In the genomic region with DNA sequence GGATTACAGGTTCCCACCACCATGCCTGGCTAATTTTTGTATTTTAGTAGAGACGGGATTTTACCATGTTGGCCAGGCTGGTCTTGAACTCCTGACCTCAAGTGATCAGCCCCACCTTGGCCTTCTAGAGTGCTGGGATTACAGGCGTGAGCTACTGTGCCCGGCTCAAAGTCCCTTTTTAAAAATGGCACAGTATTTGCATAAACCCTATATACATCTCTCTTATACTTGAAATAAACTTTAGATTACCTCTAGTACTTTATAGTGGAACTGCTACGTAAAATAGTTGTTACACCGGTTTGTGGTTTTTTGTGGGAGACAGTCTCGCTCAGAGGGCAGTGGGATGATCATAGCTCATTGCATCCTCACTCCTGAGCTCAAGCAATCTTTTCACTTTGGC, we compare ENCODE assay signal across 2 cellular contexts.
TF ChIP-seq lines count a peak whose summit lies in the region.

No MANE protein-coding gene starts in this region.

TF ChIP-seq in GM23338, 12 proteins besides CTCF, POLR2A, EP300 and RAD21:
- TF ChIP-seq JUNB (IDR thresholded peaks at IDR 0.05; ENCODE audit: unreplicated experiment) (no peak), ZNF331 (CRISPR knock-in tag; IDR thresholded peaks at IDR 0.05; ENCODE audit: low read depth) (no peak), NANOG (IDR thresholded peaks at IDR 0.05; ENCODE audit: borderline replicate concordance) (no peak)
- TF ChIP-seq, protein P1, sequence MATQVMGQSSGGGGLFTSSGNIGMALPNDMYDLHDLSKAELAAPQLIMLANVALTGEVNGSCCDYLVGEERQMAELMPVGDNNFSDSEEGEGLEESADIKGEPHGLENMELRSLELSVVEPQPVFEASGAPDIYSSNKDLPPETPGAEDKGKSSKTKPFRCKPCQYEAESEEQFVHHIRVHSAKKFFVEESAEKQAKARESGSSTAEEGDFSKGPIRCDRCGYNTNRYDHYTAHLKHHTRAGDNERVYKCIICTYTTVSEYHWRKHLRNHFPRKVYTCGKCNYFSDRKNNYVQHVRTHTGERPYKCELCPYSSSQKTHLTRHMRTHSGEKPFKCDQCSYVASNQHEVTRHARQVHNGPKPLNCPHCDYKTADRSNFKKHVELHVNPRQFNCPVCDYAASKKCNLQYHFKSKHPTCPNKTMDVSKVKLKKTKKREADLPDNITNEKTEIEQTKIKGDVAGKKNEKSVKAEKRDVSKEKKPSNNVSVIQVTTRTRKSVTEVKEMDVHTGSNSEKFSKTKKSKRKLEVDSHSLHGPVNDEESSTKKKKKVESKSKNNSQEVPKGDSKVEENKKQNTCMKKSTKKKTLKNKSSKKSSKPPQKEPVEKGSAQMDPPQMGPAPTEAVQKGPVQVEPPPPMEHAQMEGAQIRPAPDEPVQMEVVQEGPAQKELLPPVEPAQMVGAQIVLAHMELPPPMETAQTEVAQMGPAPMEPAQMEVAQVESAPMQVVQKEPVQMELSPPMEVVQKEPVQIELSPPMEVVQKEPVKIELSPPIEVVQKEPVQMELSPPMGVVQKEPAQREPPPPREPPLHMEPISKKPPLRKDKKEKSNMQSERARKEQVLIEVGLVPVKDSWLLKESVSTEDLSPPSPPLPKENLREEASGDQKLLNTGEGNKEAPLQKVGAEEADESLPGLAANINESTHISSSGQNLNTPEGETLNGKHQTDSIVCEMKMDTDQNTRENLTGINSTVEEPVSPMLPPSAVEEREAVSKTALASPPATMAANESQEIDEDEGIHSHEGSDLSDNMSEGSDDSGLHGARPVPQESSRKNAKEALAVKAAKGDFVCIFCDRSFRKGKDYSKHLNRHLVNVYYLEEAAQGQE (IDR thresholded peaks at IDR 0.05; ENCODE audit: unreplicated experiment) = no peak
- TF ChIP-seq, protein P2, sequence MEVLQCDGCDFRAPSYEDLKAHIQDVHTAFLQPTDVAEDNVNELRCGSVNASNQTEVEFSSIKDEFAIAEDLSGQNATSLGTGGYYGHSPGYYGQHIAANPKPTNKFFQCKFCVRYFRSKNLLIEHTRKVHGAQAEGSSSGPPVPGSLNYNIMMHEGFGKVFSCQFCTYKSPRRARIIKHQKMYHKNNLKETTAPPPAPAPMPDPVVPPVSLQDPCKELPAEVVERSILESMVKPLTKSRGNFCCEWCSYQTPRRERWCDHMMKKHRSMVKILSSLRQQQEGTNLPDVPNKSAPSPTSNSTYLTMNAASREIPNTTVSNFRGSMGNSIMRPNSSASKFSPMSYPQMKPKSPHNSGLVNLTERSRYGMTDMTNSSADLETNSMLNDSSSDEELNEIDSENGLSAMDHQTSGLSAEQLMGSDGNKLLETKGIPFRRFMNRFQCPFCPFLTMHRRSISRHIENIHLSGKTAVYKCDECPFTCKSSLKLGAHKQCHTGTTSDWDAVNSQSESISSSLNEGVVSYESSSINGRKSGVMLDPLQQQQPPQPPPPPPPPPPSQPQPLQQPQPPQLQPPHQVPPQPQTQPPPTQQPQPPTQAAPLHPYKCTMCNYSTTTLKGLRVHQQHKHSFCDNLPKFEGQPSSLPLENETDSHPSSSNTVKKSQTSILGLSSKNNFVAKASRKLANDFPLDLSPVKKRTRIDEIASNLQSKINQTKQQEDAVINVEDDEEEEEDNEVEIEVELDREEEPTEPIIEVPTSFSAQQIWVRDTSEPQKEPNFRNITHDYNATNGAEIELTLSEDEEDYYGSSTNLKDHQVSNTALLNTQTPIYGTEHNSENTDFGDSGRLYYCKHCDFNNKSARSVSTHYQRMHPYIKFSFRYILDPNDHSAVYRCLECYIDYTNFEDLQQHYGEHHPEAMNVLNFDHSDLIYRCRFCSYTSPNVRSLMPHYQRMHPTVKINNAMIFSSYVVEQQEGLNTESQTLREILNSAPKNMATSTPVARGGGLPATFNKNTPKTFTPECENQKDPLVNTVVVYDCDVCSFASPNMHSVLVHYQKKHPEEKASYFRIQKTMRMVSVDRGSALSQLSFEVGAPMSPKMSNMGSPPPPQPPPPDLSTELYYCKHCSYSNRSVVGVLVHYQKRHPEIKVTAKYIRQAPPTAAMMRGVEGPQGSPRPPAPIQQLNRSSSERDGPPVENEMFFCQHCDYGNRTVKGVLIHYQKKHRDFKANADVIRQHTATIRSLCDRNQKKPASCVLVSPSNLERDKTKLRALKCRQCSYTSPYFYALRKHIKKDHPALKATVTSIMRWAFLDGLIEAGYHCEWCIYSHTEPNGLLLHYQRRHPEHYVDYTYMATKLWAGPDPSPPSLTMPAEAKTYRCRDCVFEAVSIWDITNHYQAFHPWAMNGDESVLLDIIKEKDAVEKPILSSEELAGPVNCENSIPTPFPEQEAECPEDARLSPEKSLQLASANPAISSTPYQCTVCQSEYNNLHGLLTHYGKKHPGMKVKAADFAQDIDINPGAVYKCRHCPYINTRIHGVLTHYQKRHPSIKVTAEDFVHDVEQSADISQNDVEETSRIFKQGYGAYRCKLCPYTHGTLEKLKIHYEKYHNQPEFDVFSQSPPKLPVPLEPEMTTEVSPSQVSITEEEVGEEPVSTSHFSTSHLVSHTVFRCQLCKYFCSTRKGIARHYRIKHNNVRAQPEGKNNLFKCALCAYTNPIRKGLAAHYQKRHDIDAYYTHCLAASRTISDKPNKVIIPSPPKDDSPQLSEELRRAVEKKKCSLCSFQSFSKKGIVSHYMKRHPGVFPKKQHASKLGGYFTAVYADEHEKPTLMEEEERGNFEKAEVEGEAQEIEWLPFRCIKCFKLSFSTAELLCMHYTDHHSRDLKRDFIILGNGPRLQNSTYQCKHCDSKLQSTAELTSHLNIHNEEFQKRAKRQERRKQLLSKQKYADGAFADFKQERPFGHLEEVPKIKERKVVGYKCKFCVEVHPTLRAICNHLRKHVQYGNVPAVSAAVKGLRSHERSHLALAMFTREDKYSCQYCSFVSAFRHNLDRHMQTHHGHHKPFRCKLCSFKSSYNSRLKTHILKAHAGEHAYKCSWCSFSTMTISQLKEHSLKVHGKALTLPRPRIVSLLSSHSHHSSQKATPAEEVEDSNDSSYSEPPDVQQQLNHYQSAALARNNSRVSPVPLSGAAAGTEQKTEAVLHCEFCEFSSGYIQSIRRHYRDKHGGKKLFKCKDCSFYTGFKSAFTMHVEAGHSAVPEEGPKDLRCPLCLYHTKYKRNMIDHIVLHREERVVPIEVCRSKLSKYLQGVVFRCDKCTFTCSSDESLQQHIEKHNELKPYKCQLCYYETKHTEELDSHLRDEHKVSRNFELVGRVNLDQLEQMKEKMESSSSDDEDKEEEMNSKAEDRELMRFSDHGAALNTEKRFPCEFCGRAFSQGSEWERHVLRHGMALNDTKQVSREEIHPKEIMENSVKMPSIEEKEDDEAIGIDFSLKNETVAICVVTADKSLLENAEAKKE (CRISPR knock-in tag; IDR thresholded peaks at IDR 0.05) = no peak

TF ChIP-seq in GM12878, 131 proteins besides CTCF, POLR2A, EP300 and RAD21:
- TF ChIP-seq ZNF24 (IDR thresholded peaks at IDR 0.05) (no peak), RUNX3 (IDR thresholded peaks at IDR 0.05; ENCODE audit: low read length) (0 out of 2 replicates have a peak, but pooled peaks have one; percentile 31)
TF ChIP-seq in GM12878: peak in this region for 1.
